In genomic region chr9:71333311-71333710, GRCh38 we compare ENCODE assay signal across 18 cellular contexts.
DNase-seq lines count a peak whose midpoint lies in the region; TF ChIP-seq lines count a peak whose summit lies in the region.
"Had no signal": no experiment of that assay in that cellular context is flagged by ENCODE, and none has a peak within 500 bp of the region (broad histone marks: within the 10 kb centered on the region; RNA-seq: fewer than 3 reads in every experiment).

No MANE protein-coding gene starts in this region.

- H3K4me1 ChIP-seq in hepatocyte (ENCODE audit: insufficient read depth) = no peaks in the 10 kb centered on the region
- peaks cover 6% of the 10 kb centered on the region for H3K4me1 ChIP-seq in neural progenitor cell
- H3K4me1 ChIP-seq in CD4-positive, alpha-beta memory T cell (ENCODE audit: insufficient read depth, low read length) = no peaks in the 10 kb centered on the region
- H3K4me1 ChIP-seq in esophagus squamous epithelium = no peaks in the 10 kb centered on the region
- H3K4me1 ChIP-seq: A549, BLaER1 had no signal

- TF ChIP-seq CTCF in hepatocyte (IDR thresholded peaks at IDR 0.05; ENCODE audit: poor library complexity) (no peak), neural progenitor cell (IDR thresholded peaks at IDR 0.05) (no peak), esophagus squamous epithelium (IDR thresholded peaks at IDR 0.05) (no peak)

- peaks cover 20% of the 10 kb centered on the region for H3K9me3 Mint-ChIP-seq in neural progenitor cell
- peaks cover 0 to 21% (median 8%) of the 10 kb centered on the region in 8 donors for H3K9me3 Mint-ChIP-seq in CD4-positive, alpha-beta memory T cell

- H3K36me3 Mint-ChIP-seq in neural progenitor cell = peaks cover 4% of the 10 kb centered on the region
- H3K36me3 Mint-ChIP-seq in CD4-positive, alpha-beta memory T cell = no peaks in the 10 kb centered on the region
- H3K36me3 Mint-ChIP-seq: CD14-positive monocyte; CD8-positive, alpha-beta T cell had no signal

- H3K27ac ChIP-seq in hepatocyte (no peak overlapping the region), neural progenitor cell (no peak overlapping the region), esophagus squamous epithelium (no peak overlapping the region)
- no peak overlapping the region for H3K27ac ChIP-seq in CD4-positive, alpha-beta memory T cell (ENCODE audit: low read depth, low read length)
- H3K27ac ChIP-seq: 22Rv1, A549, BLaER1, GM23248, HL-60 had no signal

- H3K9me2 ChIP-seq in hepatocyte (replicated peaks; ENCODE audit: insufficient read depth) = no peaks in the 10 kb centered on the region

- H3K4me2 ChIP-seq in hepatocyte (no peak overlapping the region), neural progenitor cell (no peak overlapping the region)
- H3K4me2 ChIP-seq: A549, BLaER1 had no signal

- H3F3A ChIP-seq in neural progenitor cell (ENCODE audit: low read depth) = no peaks in the 10 kb centered on the region

- H3K27me3 Mint-ChIP-seq in neural progenitor cell (ENCODE audit: insufficient read depth, low read depth) = peaks cover 6% of the 10 kb centered on the region
- peaks cover 5 to 9% of the 10 kb centered on the region in 2 donors for H3K27me3 Mint-ChIP-seq in CD4-positive, alpha-beta memory T cell

- H3K4me1 Mint-ChIP-seq in neural progenitor cell = peaks cover 16% of the 10 kb centered on the region
- no peaks in the 10 kb centered on the region for H3K4me1 Mint-ChIP-seq in CD4-positive, alpha-beta memory T cell
- H3K4me1 Mint-ChIP-seq: CD14-positive monocyte had no signal

- H3K36me3 ChIP-seq in hepatocyte (replicated peaks; ENCODE audit: insufficient read depth, low read depth) (no peaks in the 10 kb centered on the region), neural progenitor cell (no peaks in the 10 kb centered on the region), esophagus squamous epithelium (no peaks in the 10 kb centered on the region)
- H3K36me3 ChIP-seq in CD4-positive, alpha-beta memory T cell (ENCODE audit: insufficient read depth, low read length) = no peaks in the 10 kb centered on the region
- H3K36me3 ChIP-seq: BLaER1 had no signal

- POLR2A ChIA-PET in CD4-positive, alpha-beta memory T cell (lab: Charles Lee; ENCODE audit: partially characterized antibody) = no interaction called here

- CTCF ChIA-PET in CD4-positive, alpha-beta memory T cell (lab: Charles Lee; ENCODE audit: partially characterized antibody) = no interaction called here

- WGBS in hepatocyte (ENCODE audit: low lambda C conversion rate, missing lambda C conversion rate) = 10% methylated on average over 3 of the region's 3 CpGs
- WGBS in esophagus squamous epithelium, 2 donors = 53 to 74% methylated on average over 3 of the region's 3 CpGs

- peak overlapping the region; percentile 31 for H3K27ac Mint-ChIP-seq in neural progenitor cell
- no peak overlapping the region for H3K27ac Mint-ChIP-seq in CD4-positive, alpha-beta memory T cell
- H3K27ac Mint-ChIP-seq: CD14-positive monocyte; CD8-positive, alpha-beta T cell had no signal

- no peak overlapping the region for H3K4me3 Mint-ChIP-seq in neural progenitor cell
- no peak overlapping the region for H3K4me3 Mint-ChIP-seq in CD4-positive, alpha-beta memory T cell
- H3K4me3 Mint-ChIP-seq: CD14-positive monocyte; CD8-positive, alpha-beta T cell had no signal

- no peak for TF ChIP-seq POLR2A in esophagus squamous epithelium (IDR thresholded peaks at IDR 0.05)

- H3K4me3 ChIP-seq in hepatocyte = no peak overlapping the region
- no peak overlapping the region for H3K4me3 ChIP-seq in neural progenitor cell
- H3K4me3 ChIP-seq in CD4-positive, alpha-beta memory T cell (ENCODE audit: low read length in 2 of 2) = no peak overlapping the region
- no peak overlapping the region for H3K4me3 ChIP-seq in esophagus squamous epithelium
- H3K4me3 ChIP-seq: A549, BLaER1, GM23248 had no signal

- peak; percentile 2 for DNase-seq in ELF-1 (ENCODE audit: low read depth, low spot score)
- DNase-seq in OCI-M1 (lab: John Stamatoyannopoulos, UW) = peak; percentile 24
- peak; percentile 8 for DNase-seq in hepatocyte (ENCODE audit: low spot score)
- no peak for DNase-seq in neural progenitor cell (ENCODE audit: low spot score)
- no peak for DNase-seq in head of caudate nucleus
- no peak for DNase-seq in CD4-positive, alpha-beta memory T cell
- DNase-seq in esophagus squamous epithelium (lab: John Stamatoyannopoulos, UW) = no peak
- DNase-seq: Calu3; CD8-positive, alpha-beta T cell; DND-41; EL; GM23248; H7 had no signal

- H4K20me1 ChIP-seq in hepatocyte (ENCODE audit: insufficient read depth, poor library complexity, severe bottlenecking) (no peaks in the 10 kb centered on the region), neural progenitor cell (ENCODE audit: low read depth) (no peaks in the 10 kb centered on the region)
- H4K20me1 ChIP-seq: BLaER1 had no signal

- no peaks in the 10 kb centered on the region for H3K27me3 ChIP-seq in hepatocyte
- no peaks in the 10 kb centered on the region for H3K27me3 ChIP-seq in neural progenitor cell
- no peaks in the 10 kb centered on the region for H3K27me3 ChIP-seq in CD4-positive, alpha-beta memory T cell (ENCODE audit: insufficient read depth, low read length)
- no peaks in the 10 kb centered on the region for H3K27me3 ChIP-seq in esophagus squamous epithelium
- H3K27me3 ChIP-seq: BLaER1 had no signal

- intact Hi-C loops in head of caudate nucleus (cut with DNase I) (no loop called here), esophagus squamous epithelium (cut with DNase I) (no loop called here)
- intact Hi-C loops in CD4-positive, alpha-beta memory T cell (cut with micrococcal nuclease) = no loop called here

- no peaks in the 10 kb centered on the region for H3K9me3 ChIP-seq in hepatocyte (ENCODE audit: low read depth)
- H3K9me3 ChIP-seq in neural progenitor cell (ENCODE audit: low read depth) = no peaks in the 10 kb centered on the region
- H3K9me3 ChIP-seq in CD4-positive, alpha-beta memory T cell (ENCODE audit: control insufficient read depth in 1 of 2, low read length in 2 of 2) = no peaks in the 10 kb centered on the region
- H3K9me3 ChIP-seq in esophagus squamous epithelium = no peaks in the 10 kb centered on the region
- H3K9me3 ChIP-seq: BLaER1 had no signal

- H3K79me2 ChIP-seq in hepatocyte = no peaks in the 10 kb centered on the region
- no peaks in the 10 kb centered on the region for H3K79me2 ChIP-seq in neural progenitor cell (ENCODE audit: low read depth)

- H2AFZ ChIP-seq in hepatocyte (no peak overlapping the region), neural progenitor cell (replicated peaks) (peak overlapping the region; percentile 23)
- H2AFZ ChIP-seq: GM23248 had no signal

- no peak overlapping the region for H3K9ac ChIP-seq in neural progenitor cell
- H3K9ac ChIP-seq: BLaER1, GM23248 had no signal

Comparison
In these comparisons a context has a peak if more than half of its experiments do, and no peak if none do; other contexts are left out.
1. DNase-seq: peak in ELF-1 (single experiment), OCI-M1 (single experiment) and hepatocyte (single experiment); none in neural progenitor cell (single experiment), head of caudate nucleus (0 of 42), CD4-positive, alpha-beta memory T cell (0 of 5) and esophagus squamous epithelium (single experiment).